Comparison of ENCODE assay signal across 8 cellular contexts in genomic region chr1:21574464-21575151, GRCh38.
A peak's percentile ranks its signal among the peaks of the same experiment; 100 is the strongest.
DNase-seq lines count a peak whose midpoint lies in the region; ATAC-seq, FAIRE-seq and TF ChIP-seq lines count a peak whose summit lies in the region.

No MANE protein-coding gene starts in this region.

- no peak for TF ChIP-seq RAD21 in H1 (IDR thresholded peaks at IDR 0.05 in 1 of 2, conservative IDR thresholded peaks at IDR 0.05 in 1 of 2; ENCODE audit: low read depth in 2 of 2, low read length in 2 of 2)

- peak overlapping the region; percentile 73; the same call in 1 of the 2 replicates for H4K8ac ChIP-seq in H1 (ENCODE audit: extremely low read depth, insufficient read depth, low read length)

- H3K9me3 Mint-ChIP-seq in stimulated activated naive CD8-positive, alpha-beta T cell treated with anti-CD3 and anti-CD28 coated beads, Interleukin-15, amount 100 ng/mL, for 72 hours, result no peaks in the 10 kb centered on the region

- H3K4me1 Mint-ChIP-seq in stimulated activated naive CD8-positive, alpha-beta T cell treated with anti-CD3 and anti-CD28 coated beads, Interleukin-15, amount 100 ng/mL, for 72 hours, result peaks cover 7% of the 10 kb centered on the region

- no peak overlapping the region for H3K4me2 ChIP-seq in H1 (ENCODE audit: insufficient read depth in 1 of 2, low read depth in 2 of 2, low read length in 2 of 2)

- no peak overlapping the region for H3K9ac ChIP-seq in H1 (replicated peaks in 1 of 4; ENCODE audit: extremely low read depth in 1 of 4, low read depth in 3 of 4, low read length in 3 of 4)

- no peak overlapping the region for H3K14ac ChIP-seq in H1 (ENCODE audit: insufficient read length)

- H3K4me3 Mint-ChIP-seq in stimulated activated naive CD8-positive, alpha-beta T cell treated with anti-CD3 and anti-CD28 coated beads, Interleukin-15, amount 100 ng/mL, for 72 hours, result no peak overlapping the region

- peaks cover 2 to 7% (median 4%) of the 10 kb centered on the region in 4 experiments; a peak in 6 of 7 replicates for H3K4me1 ChIP-seq in H1 (replicated peaks in 1 of 4; ENCODE audit: control insufficient read depth in 3 of 4, insufficient read depth in 4 of 4, low read length in 3 of 4)
- H3K4me1 ChIP-seq in mucosa of descending colon (ENCODE audit: low read depth), result no peaks in the 10 kb centered on the region

- peak overlapping the region; percentile 34 for H3K4ac ChIP-seq in H1 (replicated peaks; ENCODE audit: insufficient read length, low read depth, low read length)

- no peak overlapping the region for H3K4me3 ChIP-seq in AG10803 (ENCODE audit: low read length)
- no peak overlapping the region for H3K4me3 ChIP-seq in H1 (ENCODE audit: extremely low read depth in 1 of 4, insufficient read depth in 2 of 4, low read depth in 3 of 4, low read length in 4 of 4)
- no peak overlapping the region for H3K4me3 ChIP-seq in mucosa of descending colon

- no peaks in the 10 kb centered on the region; the same call in none of the 2 replicates for H3K79me1 ChIP-seq in H1 (ENCODE audit: low read depth, low read length)

- H3K27ac Mint-ChIP-seq in stimulated activated naive CD8-positive, alpha-beta T cell treated with anti-CD3 and anti-CD28 coated beads, Interleukin-15, amount 100 ng/mL, for 72 hours, result no peak overlapping the region

- 75% methylated on average over 23 of the region's 31 CpGs; no CpG with 5 or more reads in 1 of the 2 experiments for WGBS in H1 (ENCODE audit: extremely low coverage in 1 of 2, insufficient coverage in 1 of 2, insufficient read length in 1 of 2, insufficient replicate concordance in 2 of 2, low coverage in 1 of 2, low lambda C conversion rate in 2 of 2, missing lambda C conversion rate in 1 of 2), 2 experiments

- no peak for TF ChIP-seq POLR2A in H1 (IDR thresholded peaks at IDR 0.05; ENCODE audit: control extremely low read depth in 1 of 2, low read depth in 2 of 2, low read length in 2 of 2)

- no peak overlapping the region for H2BK120ac ChIP-seq in H1 (replicated peaks; ENCODE audit: low read depth, low read length)

- H2BK20ac ChIP-seq in H1 (ENCODE audit: low read length), result no peak overlapping the region

- intact Hi-C loops in mucosa of descending colon (cut with DNase I, micrococcal nuclease), result no loop called here

- no peak overlapping the region for H3K23ac ChIP-seq in H1 (ENCODE audit: insufficient read length)

- peak overlapping the region; percentile 7; the same call in 1 of the 2 replicates for H2AK5ac ChIP-seq in H1 (ENCODE audit: low read depth, low read length)

- H2BK5ac ChIP-seq in H1 (ENCODE audit: low read depth, low read length), result no peak overlapping the region

- H2BK15ac ChIP-seq in H1 (ENCODE audit: low read length), result no peak overlapping the region

- no peak overlapping the region for H4K5ac ChIP-seq in H1 (ENCODE audit: insufficient read length, low read depth, low read length)

- TF ChIP-seq CTCF in AG10803 (conservative IDR thresholded peaks at IDR 0.05; ENCODE audit: low read length) (no peak), H1 (IDR thresholded peaks at IDR 0.05; ENCODE audit: control extremely low read depth in 1 of 3, insufficient read depth in 1 of 3, low read depth in 1 of 3, low read length in 3 of 3) (peak in 1 of 3 experiments; percentile 10; a peak in 1 of 4 replicates), mucosa of descending colon (IDR thresholded peaks at IDR 0.05) (no peak)

- H3K36me3 ChIP-seq in H1 (ENCODE audit: control insufficient read depth in 2 of 4, insufficient read depth in 4 of 4, low read length in 3 of 4) (peaks cover 0 to 4% (median 2%) of the 10 kb centered on the region in 4 experiments; a peak in 4 of 8 replicates), mucosa of descending colon (ENCODE audit: low read depth) (no peaks in the 10 kb centered on the region)

- POLR2A ChIA-PET in H1 (lab: Charles Lee; ENCODE audit: partially characterized antibody), result interaction anchor here (0.7 to 1.6 kb wide), 5 partner anchors 21 to 68 kb away, joined by 3 to 5 read pairs (median 4); no protein-coding TSS in a partner anchor

- H3K79me2 ChIP-seq in H1 (ENCODE audit: control insufficient read depth in 1 of 2, insufficient read depth in 2 of 2, low read length in 2 of 2), result no peaks in the 10 kb centered on the region

- no peak overlapping the region; the same call in 1 of the 2 replicates for H3K18ac ChIP-seq in H1 (ENCODE audit: extremely low read depth, low read length)

- peak; percentile 60 for ATAC-seq in mucosa of descending colon
- ATAC-seq in stimulated activated naive CD8-positive, alpha-beta T cell treated with anti-CD3 and anti-CD28 coated beads, Interleukin-15, amount 100 ng/mL, for 72 hours, result no peak
- ATAC-seq in GM18870 (IDR thresholded peaks at IDR 0.05; ENCODE audit: unreplicated experiment), result no peak
- no peak for ATAC-seq in GM21360 (IDR thresholded peaks at IDR 0.05; ENCODE audit: unreplicated experiment)

- peaks cover 47% of the 10 kb centered on the region for H3K27me3 Mint-ChIP-seq in stimulated activated naive CD8-positive, alpha-beta T cell treated with anti-CD3 and anti-CD28 coated beads, Interleukin-15, amount 100 ng/mL, for 72 hours

- H3K27me3 ChIP-seq in H1 (replicated peaks in 1 of 4; ENCODE audit: control insufficient read depth in 3 of 4, extremely low read depth in 1 of 4, insufficient read depth in 3 of 4, low read length in 3 of 4), result no peaks in the 10 kb centered on the region; a peak in 2 of 7 replicates

- no peak overlapping the region for H3K27ac ChIP-seq in H1 (ENCODE audit: low read depth, low read length)

- peak; percentile 35 for DNase-seq in AG10803 (ENCODE audit: low read depth)
- peak; percentile 69 for DNase-seq in NCI-H2171 (lab: John Stamatoyannopoulos, UW)
- peak; percentile 36 to 72 for DNase-seq in H1 (ENCODE audit: low read depth in 1 of 2, low spot score in 2 of 2)
- peak in 2 of 3 donors; percentile 24 to 64 for DNase-seq in mucosa of descending colon
- no peak for DNase-seq in stimulated activated CD4-positive, alpha-beta T cell treated with anti-CD3 and anti-CD28 coated beads, Interleukin-1b, Interleukin-23, amount 100 ng/mL, for 48 hours
- DNase-seq in stimulated activated naive CD8-positive, alpha-beta T cell treated with anti-CD3 and anti-CD28 coated beads, Interleukin-15, amount 100 ng/mL, for 72 hours, result no peak

- H2BK12ac ChIP-seq in H1 (ENCODE audit: low read depth, low read length), result peak overlapping the region; percentile 41; the same call in 1 of the 2 replicates

- no peak overlapping the region for H3K56ac ChIP-seq in H1 (replicated peaks; ENCODE audit: insufficient read length, low read depth, low read length)

- no peak for FAIRE-seq in H1 (lab: Jason Lieb, UNC)

- CTCF ChIA-PET in H1 (lab: Charles Lee; ENCODE audit: partially characterized antibody), result interaction anchor here (0.6 to 4.8 kb wide), 25 partner anchors 10 to 397 kb away, joined by 3 to 49 read pairs (median 4); partner anchors contain the start of gene ALPL

- H2AFZ ChIP-seq in H1 (ENCODE audit: low read length), result no peak overlapping the region

- H4K91ac ChIP-seq in H1 (replicated peaks; ENCODE audit: insufficient read length, low read length), result peak overlapping the region; percentile 81

- H3K23me2 ChIP-seq in H1 (ENCODE audit: low read depth, low read length), result peaks cover 3% of the 10 kb centered on the region; the same call in 1 of the 2 replicates

- peaks cover 2 to 4% of the 10 kb centered on the region in 2 experiments for H4K20me1 ChIP-seq in H1 (replicated peaks in 1 of 2; ENCODE audit: control insufficient read depth in 1 of 2, insufficient read depth in 2 of 2, low read length in 2 of 2)

- TF ChIP-seq EP300 in H1 (IDR thresholded peaks at IDR 0.05; ENCODE audit: borderline replicate concordance in 1 of 2, low read depth in 2 of 2, low read length in 2 of 2), result no peak

- no peaks in the 10 kb centered on the region for H3K9me3 ChIP-seq in H1 (ENCODE audit: insufficient read depth in 2 of 2, low read depth in 1 of 2, low read length in 1 of 2)
- no peaks in the 10 kb centered on the region for H3K9me3 ChIP-seq in mucosa of descending colon

TF ChIP-seq in H1, 55 proteins besides CTCF, POLR2A, EP300 and RAD21:
- TF ChIP-seq TBP (IDR thresholded peaks at IDR 0.05; ENCODE audit: low read depth, low read length) (peak; percentile 29; the same call in 1 of the 2 replicates), JUN (IDR thresholded peaks at IDR 0.05; ENCODE audit: low read depth, low read length) (no peak), EGR1 (IDR thresholded peaks at IDR 0.05; ENCODE audit: borderline replicate concordance, low read depth, low read length) (peak; percentile 30; the same call in 1 of the 2 replicates), TCF12 (IDR thresholded peaks at IDR 0.05; ENCODE audit: low read depth, low read length) (no peak), ASH2L (IDR thresholded peaks at IDR 0.05; ENCODE audit: low read length) (peak; percentile 19), ATF2 (IDR thresholded peaks at IDR 0.05; ENCODE audit: low read length) (no peak)
TF ChIP-seq in H1: peak in this region for 3.

Comparison
In these comparisons a context has a peak if more than half of its experiments do, and no peak if none do; other contexts are left out.
1. DNase-seq: peak in AG10803 (single experiment), NCI-H2171 (single experiment), H1 (2 of 2) and mucosa of descending colon (2 of 3); none in stimulated activated CD4-positive, alpha-beta T cell treated with anti-CD3 and anti-CD28 coated beads, Interleukin-1b, Interleukin-23, amount 100 ng/mL, for 48 hours (single experiment) and stimulated activated naive CD8-positive, alpha-beta T cell treated with anti-CD3 and anti-CD28 coated beads, Interleukin-15, amount 100 ng/mL, for 72 hours (0 of 2).